Comparison of ENCODE assay signal across 26 cellular contexts in the genomic region with DNA sequence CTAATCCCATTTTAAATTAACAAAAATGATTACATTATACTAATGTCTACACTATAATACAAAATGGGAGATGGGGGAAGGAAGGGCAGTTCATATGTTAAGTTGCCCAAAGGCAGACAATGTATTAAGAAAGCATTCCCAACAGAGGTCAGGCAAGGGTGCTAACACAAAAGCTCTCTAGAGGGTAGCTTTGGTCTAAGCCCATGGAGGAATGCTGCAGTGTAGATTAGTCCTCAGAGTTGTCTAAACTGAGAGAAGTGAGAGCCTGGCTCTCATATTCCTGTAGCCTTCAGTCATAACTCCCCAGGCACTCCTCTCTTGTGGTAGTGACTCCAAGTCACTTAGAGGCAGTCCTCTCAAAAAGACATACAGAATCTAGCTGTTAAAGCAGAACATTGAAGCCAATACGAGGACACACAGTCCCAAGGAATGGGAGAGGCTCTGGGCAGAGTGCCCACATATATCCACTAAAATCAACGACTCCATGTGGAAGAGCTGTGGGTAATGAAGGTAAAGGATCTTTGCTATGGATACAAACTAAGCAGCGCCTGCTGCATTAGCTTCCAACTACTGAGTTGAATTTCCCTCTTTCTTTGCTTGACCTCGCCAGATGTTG. TPM values are rescaled to one million over a fixed set of nuclear protein-coding genes. Genes with fewer than 3 reads are reported as not detected.
DNase-seq lines count a peak whose midpoint lies in the region; ATAC-seq, FAIRE-seq and TF ChIP-seq lines count a peak whose summit lies in the region.
"Had no signal": no experiment of that assay in that cellular context is flagged by ENCODE, and none has a peak within 500 bp of the region (broad histone marks: within the 10 kb centered on the region; RNA-seq: fewer than 3 reads in every experiment).

No MANE protein-coding gene starts in this region.

- dilution Hi-C loops in endothelial cell of umbilical vein (cut with MboI; ENCODE audit: extremely low pct_ligation_motif_present, low sequenced_read_pairs) = no loop called here

- WGBS in esophagus squamous epithelium, 2 donors = 66 to 81% methylated on average over 4 of the region's 4 CpGs

- H3K36me3 ChIP-seq in HAP-1 (replicated peaks) (no peaks in the 10 kb centered on the region), endothelial cell of umbilical vein (ENCODE audit: control insufficient read depth in 2 of 2, extremely low read depth in 1 of 2, insufficient read depth in 2 of 2, low read length in 2 of 2) (no peaks in the 10 kb centered on the region), neural progenitor cell (no peaks in the 10 kb centered on the region), esophagus squamous epithelium (no peaks in the 10 kb centered on the region)
- H3K36me3 ChIP-seq: adrenal gland, prostate gland, uterus had no signal

- H4K20me1 ChIP-seq in endothelial cell of umbilical vein (replicated peaks; ENCODE audit: control insufficient read depth, extremely low read depth, insufficient read depth, low read length) (no peaks in the 10 kb centered on the region), neural progenitor cell (ENCODE audit: low read depth) (no peaks in the 10 kb centered on the region)

- peak; percentile 71 to 97 for DNase-seq in HAP-1 (ENCODE audit: low spot score in 2 of 2)
- peak; percentile 9 for DNase-seq in LHCN-M2 (ENCODE audit: low read depth)
- DNase-seq in endothelial cell of umbilical vein (ENCODE audit: low read depth, low spot score) = no peak
- DNase-seq in neural progenitor cell (ENCODE audit: low spot score) = peak; percentile 50
- DNase-seq in esophagus squamous epithelium (lab: John Stamatoyannopoulos, UW) = no peak
- no peak for DNase-seq in GM19239 (ENCODE audit: insufficient read length, low spot score)
- DNase-seq: activated CD4-positive, alpha-beta T cell treated with anti-CD3 and anti-CD28 coated beads, Interleukin-2, amount 50 U/mL, for 1 hour; activated gamma-delta T cell treated with Interleukin-2 at 50 U/mL for 16 hours; activated T-cell treated with anti-CD3 and anti-CD28 coated beads, Interleukin-2, amount 50 U/mL, for 4 hours; adrenal gland; GOT3; KBM-7; NCI-H146; NCI-H2107; NCI-H446 treated with DMSO at 0.1 percent for 48 hours; nucleus accumbens; SHP77; sigmoid colon; stimulated activated naive CD4-positive, alpha-beta T cell; uterus had no signal

- no peaks in the 10 kb centered on the region for H3K4me1 Mint-ChIP-seq in neural progenitor cell

- H3K27ac Mint-ChIP-seq in neural progenitor cell = no peak overlapping the region
- H3K27ac Mint-ChIP-seq: brain had no signal

- TF ChIP-seq CTCF in endothelial cell of umbilical vein (IDR thresholded peaks at IDR 0.05; ENCODE audit: extremely low read depth in 1 of 2, insufficient read depth in 1 of 2, low read depth in 1 of 2, low read length in 2 of 2) (no peak), neural progenitor cell (IDR thresholded peaks at IDR 0.05) (no peak), esophagus squamous epithelium (IDR thresholded peaks at IDR 0.05) (no peak)

- no peak for ATAC-seq in HG02588 (IDR thresholded peaks at IDR 0.05; ENCODE audit: unreplicated experiment)
- ATAC-seq: activated T-cell treated with anti-CD3 and anti-CD28 coated beads, Interleukin-2, amount 50 U/mL, for 4 hours; GM12878 had no signal

- FAIRE-seq in endothelial cell of umbilical vein (lab: Jason Lieb, UNC) (no peak), GM19239 (lab: Jason Lieb, UNC) (no peak)
- FAIRE-seq: D721Med had no signal

- no peak overlapping the region for H3K4me3 Mint-ChIP-seq in neural progenitor cell
- H3K4me3 Mint-ChIP-seq: activated T-cell treated with anti-CD3 and anti-CD28 coated beads, Interleukin-2, amount 50 U/mL, for 4 hours; brain had no signal

- no peaks in the 10 kb centered on the region for H3F3A ChIP-seq in neural progenitor cell (ENCODE audit: low read depth)

- H3K4me1 ChIP-seq in HAP-1 (peaks cover 18% of the 10 kb centered on the region), endothelial cell of umbilical vein (ENCODE audit: control insufficient read depth, extremely low read depth, insufficient read depth, low read length) (peaks cover 28% of the 10 kb centered on the region), neural progenitor cell (peaks cover 28% of the 10 kb centered on the region), esophagus squamous epithelium (peaks cover 0 to 46% (median 3%) of the 10 kb centered on the region in 3 donors)
- H3K4me1 ChIP-seq: uterus had no signal

- H3K4me3 ChIP-seq in HAP-1 = no peak overlapping the region
- H3K4me3 ChIP-seq in endothelial cell of umbilical vein (replicated peaks in 1 of 3; ENCODE audit: insufficient read depth in 1 of 3, low read depth in 1 of 3, low read length in 3 of 3) = no peak overlapping the region
- H3K4me3 ChIP-seq in neural progenitor cell = no peak overlapping the region
- H3K4me3 ChIP-seq in esophagus squamous epithelium = no peak overlapping the region
- H3K4me3 ChIP-seq: adrenal gland, GM12878, prostate gland, sigmoid colon, uterus had no signal

- no peaks in the 10 kb centered on the region for H3K9me1 ChIP-seq in endothelial cell of umbilical vein (replicated peaks; ENCODE audit: control insufficient read depth, extremely low read depth, insufficient read depth, low read length)

- no peaks in the 10 kb centered on the region for H3K36me3 Mint-ChIP-seq in neural progenitor cell

- intact Hi-C loops in endothelial cell of umbilical vein (cut with micrococcal nuclease) (no loop called here), esophagus squamous epithelium (cut with DNase I) (no loop called here)

- H3K9ac ChIP-seq in endothelial cell of umbilical vein (replicated peaks; ENCODE audit: extremely low read depth, insufficient read depth, low read length) = no peak overlapping the region
- H3K9ac ChIP-seq in neural progenitor cell = no peak overlapping the region

- no peaks in the 10 kb centered on the region for H3K9me3 ChIP-seq in HAP-1
- no peaks in the 10 kb centered on the region for H3K9me3 ChIP-seq in endothelial cell of umbilical vein (replicated peaks; ENCODE audit: control insufficient read depth, insufficient read depth, low read length)
- H3K9me3 ChIP-seq in neural progenitor cell (ENCODE audit: low read depth) = no peaks in the 10 kb centered on the region
- H3K9me3 ChIP-seq in esophagus squamous epithelium = no peaks in the 10 kb centered on the region
- H3K9me3 ChIP-seq: adrenal gland, prostate gland, sigmoid colon, uterus had no signal

- H3K79me2 ChIP-seq in endothelial cell of umbilical vein (ENCODE audit: control insufficient read depth, insufficient read depth, low read length) = no peaks in the 10 kb centered on the region
- no peaks in the 10 kb centered on the region for H3K79me2 ChIP-seq in neural progenitor cell (ENCODE audit: low read depth)

- peaks cover 2% of the 10 kb centered on the region for H3K27me3 Mint-ChIP-seq in neural progenitor cell (ENCODE audit: insufficient read depth, low read depth)

- no peaks in the 10 kb centered on the region for H3K9me3 Mint-ChIP-seq in neural progenitor cell
- H3K9me3 Mint-ChIP-seq: activated T-cell treated with anti-CD3 and anti-CD28 coated beads, Interleukin-2, amount 50 U/mL, for 4 hours; brain had no signal

- H2AFZ ChIP-seq in endothelial cell of umbilical vein (ENCODE audit: low read depth, low read length) (peak overlapping the region; percentile 16), neural progenitor cell (replicated peaks) (no peak overlapping the region)

- H3K27me3 ChIP-seq in HAP-1 (ENCODE audit: low read depth) (no peaks in the 10 kb centered on the region), endothelial cell of umbilical vein (ENCODE audit: control insufficient read depth in 2 of 2, insufficient read depth in 2 of 2, low read length in 2 of 2) (no peaks in the 10 kb centered on the region), neural progenitor cell (no peaks in the 10 kb centered on the region), esophagus squamous epithelium (no peaks in the 10 kb centered on the region)
- H3K27me3 ChIP-seq: adrenal gland, sigmoid colon, uterus had no signal

- POLR2A ChIA-PET in endothelial cell of umbilical vein (lab: Charles Lee) = no interaction called here

- in situ Hi-C loops in HAP-1 (cut with MboI; ENCODE audit: low sequenced_read_pairs) = no loop called here

- peak overlapping the region; percentile 8 for H3K4me2 ChIP-seq in endothelial cell of umbilical vein (ENCODE audit: insufficient read depth, low read length)
- peak overlapping the region; percentile 31 for H3K4me2 ChIP-seq in neural progenitor cell

- TF ChIP-seq POLR2A in endothelial cell of umbilical vein (IDR thresholded peaks at IDR 0.05; ENCODE audit: low read depth, low read length) (no peak), esophagus squamous epithelium (IDR thresholded peaks at IDR 0.05) (no peak)

- H3K27ac ChIP-seq in endothelial cell of umbilical vein (ENCODE audit: insufficient read depth, low read depth, low read length) (no peak overlapping the region), neural progenitor cell (no peak overlapping the region), esophagus squamous epithelium (no peak overlapping the region)
- H3K27ac ChIP-seq: adrenal gland, epithelial cell of prostate, sigmoid colon, uterus had no signal

- CTCF ChIA-PET in endothelial cell of umbilical vein (lab: Charles Lee) = interaction anchor here (0.8 to 1.8 kb wide), 9 partner anchors 12 to 357 kb away, joined by 3 to 10 read pairs (median 4); no protein-coding TSS in a partner anchor

- BruUV-seq in endothelial cell of umbilical vein (replicated peaks; lab: Mats Ljungman, UMichigan) = no TSS peak

TF ChIP-seq in endothelial cell of umbilical vein, 7 proteins besides CTCF, POLR2A, EP300 and RAD21 (continues in another document):
- TF ChIP-seq JUN (IDR thresholded peaks at IDR 0.05; ENCODE audit: borderline replicate concordance, insufficient read depth, insufficient read length, low read depth) = no peak
- no peak for TF ChIP-seq POLR2AphosphoS5 (IDR thresholded peaks at IDR 0.05; ENCODE audit: insufficient read depth, low read depth, low read length)
- TF ChIP-seq, protein P1, sequence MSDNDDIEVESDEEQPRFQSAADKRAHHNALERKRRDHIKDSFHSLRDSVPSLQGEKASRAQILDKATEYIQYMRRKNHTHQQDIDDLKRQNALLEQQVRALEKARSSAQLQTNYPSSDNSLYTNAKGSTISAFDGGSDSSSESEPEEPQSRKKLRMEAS (IDR thresholded peaks at IDR 0.05; ENCODE audit: insufficient read depth, insufficient read length) = no peak

RNA-seq across cellular contexts. Expression of a gene that starts 14.5 kb away (rescaled TPM):
- total RNA-seq in LHCN-M2 (2014; rRNA removed) (4.9 and 5.7 TPM in 2 replicates), endothelial cell of umbilical vein (4.6 and 5.0 TPM in 2 replicates), neural progenitor cell (ENCODE audit: low replicate concordance) (0.54 and 1.1 TPM in 2 replicates), esophagus squamous epithelium (10 to 100 TPM in 1 of 4 donors, under 1 TPM in 3; 0.29 to 12.4 (median 0.61) TPM)
- polyA plus RNA-seq in LHCN-M2 (2012) = 2.2 TPM
- polyA plus RNA-seq in endothelial cell of umbilical vein = 0.24 and 0.32 TPM in 2 replicates
- 0.26 and 0.32 TPM in 2 replicates for polyA plus RNA-seq in endothelial cell of umbilical vein (2011; cell fraction: cytosol; rRNA removed)
- 2.9 and 5.2 TPM in 2 replicates for polyA plus RNA-seq in endothelial cell of umbilical vein (2011; cell fraction: nucleus; rRNA removed)
- polyA plus RNA-seq in endothelial cell of umbilical vein (2012) = 0.37 and 0.80 TPM in 2 replicates
- polyA minus RNA-seq in endothelial cell of umbilical vein = 2.4 and 2.8 TPM in 2 replicates
- polyA minus RNA-seq in endothelial cell of umbilical vein (2011; cell fraction: cytosol; rRNA and poly(A)+ RNA removed) = 1.3 TPM
- 13.4 TPM in 2 replicates for polyA minus RNA-seq in endothelial cell of umbilical vein (2011; cell fraction: nucleus; rRNA and poly(A)+ RNA removed)

Comparison
In these comparisons a context has a peak if more than half of its experiments do, and no peak if none do; other contexts are left out.
1. DNase-seq: peak in HAP-1 (2 of 2), LHCN-M2 (single experiment) and neural progenitor cell (single experiment); none in endothelial cell of umbilical vein (single experiment), esophagus squamous epithelium (single experiment) and GM19239 (single experiment).